In the genomic region with DNA sequence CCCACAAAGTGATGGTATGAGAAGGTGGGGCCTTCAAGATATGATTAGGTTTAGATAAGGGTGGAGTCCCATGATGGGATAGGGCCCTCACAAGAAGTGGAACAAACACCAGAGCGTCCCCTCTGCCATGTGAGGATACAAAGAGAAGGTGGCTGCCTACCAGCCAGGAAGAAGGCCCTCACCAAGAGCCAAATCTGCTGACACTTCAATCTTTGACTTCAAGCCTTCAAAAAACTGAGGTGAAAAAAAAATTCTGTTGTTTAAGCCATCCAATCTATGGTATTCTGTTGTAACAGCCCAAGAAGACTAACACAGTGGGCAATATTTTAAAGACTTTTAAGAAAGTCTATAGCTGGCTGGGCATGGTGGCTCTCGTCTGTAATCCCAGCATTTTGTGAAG, we compare ENCODE assay signal across 5 cellular contexts.
"Had no signal": no experiment of that assay in that cellular context is flagged by ENCODE, and none has a peak within 500 bp of the region (broad histone marks: within the 10 kb centered on the region; RNA-seq: fewer than 3 reads in every experiment).

No MANE protein-coding gene starts in this region.

- FAIRE-seq: HTR-8/SVneo had no signal

- H3K27ac ChIP-seq: HL-60, KMS-11 had no signal

- DNase-seq: KBM-7, KG1 had no signal

- H3K9ac ChIP-seq: KMS-11 had no signal

- H3K4me2 ChIP-seq: KMS-11 had no signal
